ENCODE assay signal across 1 cellular context in genomic region chr21:29313662-29314408, GRCh38.
TF ChIP-seq lines count a peak whose summit lies in the region.

No MANE protein-coding gene starts in this region.

TF ChIP-seq in endothelial cell of umbilical vein, 7 proteins besides CTCF, POLR2A, EP300 and RAD21:
- TF ChIP-seq POLR2AphosphoS5 (IDR thresholded peaks at IDR 0.05; ENCODE audit: insufficient read depth, low read depth, low read length) (no peak), GATA2 (IDR thresholded peaks at IDR 0.05; ENCODE audit: insufficient read depth, insufficient read length, low read depth, low read length) (no peak), JUN (IDR thresholded peaks at IDR 0.05; ENCODE audit: borderline replicate concordance, insufficient read depth, insufficient read length, low read depth) (no peak), FOS (IDR thresholded peaks at IDR 0.05; ENCODE audit: borderline replicate concordance, insufficient read depth, low read length) (no peak), EZH2 (IDR thresholded peaks at IDR 0.05; ENCODE audit: borderline replicate concordance, low read depth, low read length, severe bottlenecking) (no peak), MYC (IDR thresholded peaks at IDR 0.05; ENCODE audit: low read depth, low read length) (no peak), MAX (IDR thresholded peaks at IDR 0.05; ENCODE audit: insufficient read depth, insufficient read length) (no peak)
TF ChIP-seq in endothelial cell of umbilical vein: peak in this region for 0.
